Comparison of ENCODE assay signal across 8 cellular contexts in genomic region chr4:38759077-38759789, GRCh38. TPM values are rescaled to one million over a fixed set of nuclear protein-coding genes. Genes with fewer than 3 reads are reported as not detected.
DNase-seq lines count a peak whose midpoint lies in the region; ATAC-seq, FAIRE-seq and TF ChIP-seq lines count a peak whose summit lies in the region.

No MANE protein-coding gene starts in this region.

- H2BK15ac ChIP-seq in H1 (ENCODE audit: low read length): no peak overlapping the region

- H2AK5ac ChIP-seq in H1 (ENCODE audit: low read depth, low read length): no peak overlapping the region

- 31% methylated on average over 8 of the region's 8 CpGs; no CpG with 5 or more reads in 1 of the 2 experiments for WGBS in H1 (ENCODE audit: extremely low coverage in 1 of 2, insufficient coverage in 1 of 2, insufficient read length in 1 of 2, insufficient replicate concordance in 2 of 2, low coverage in 1 of 2, low lambda C conversion rate in 2 of 2, missing lambda C conversion rate in 1 of 2), 2 experiments

- TF ChIP-seq RAD21 in H1 (IDR thresholded peaks at IDR 0.05 in 1 of 2, conservative IDR thresholded peaks at IDR 0.05 in 1 of 2; ENCODE audit: low read depth in 2 of 2, low read length in 2 of 2): peak; percentile 84 to 87

- H2BK12ac ChIP-seq in H1 (ENCODE audit: low read depth, low read length): no peak overlapping the region

- TF ChIP-seq CTCF in H1 (IDR thresholded peaks at IDR 0.05; ENCODE audit: control extremely low read depth in 1 of 3, insufficient read depth in 1 of 3, low read depth in 1 of 3, low read length in 3 of 3): peak; percentile 49 to 74 (median 70)

- no peaks in the 10 kb centered on the region for H3K9me3 Mint-ChIP-seq in activated CD8-positive, alpha-beta T cell treated with anti-CD3 and anti-CD28 coated beads, Interleukin-2, amount 10 ng/mL, durations not matched to agents 7 days and 5 days (ENCODE audit: insufficient read depth)

- H3K4me1 Mint-ChIP-seq in activated CD8-positive, alpha-beta T cell treated with anti-CD3 and anti-CD28 coated beads, Interleukin-2, amount 10 ng/mL, durations not matched to agents 7 days and 5 days (ENCODE audit: low read depth): peaks cover 25% of the 10 kb centered on the region

- no peak overlapping the region for H3K4me2 ChIP-seq in H1 (ENCODE audit: insufficient read depth in 1 of 2, low read depth in 2 of 2, low read length in 2 of 2)

- peaks cover 3% of the 10 kb centered on the region; the same call in 1 of the 2 replicates for H3K23me2 ChIP-seq in H1 (ENCODE audit: low read depth, low read length)

- no peak overlapping the region for H4K91ac ChIP-seq in H1 (replicated peaks; ENCODE audit: insufficient read length, low read length)

- no peak overlapping the region for H2BK20ac ChIP-seq in H1 (ENCODE audit: low read length)

- no peaks in the 10 kb centered on the region for H3K9me3 ChIP-seq in H1 (ENCODE audit: insufficient read depth in 2 of 2, low read depth in 1 of 2, low read length in 1 of 2)

- H3K14ac ChIP-seq in H1 (ENCODE audit: insufficient read length): no peak overlapping the region

- H3K4ac ChIP-seq in H1 (replicated peaks; ENCODE audit: insufficient read length, low read depth, low read length): no peak overlapping the region

- H4K8ac ChIP-seq in H1 (ENCODE audit: extremely low read depth, insufficient read depth, low read length): no peak overlapping the region

- no peak overlapping the region for H3K9ac ChIP-seq in H1 (replicated peaks in 1 of 4; ENCODE audit: extremely low read depth in 1 of 4, low read depth in 3 of 4, low read length in 3 of 4)

- FAIRE-seq in H1 (lab: Jason Lieb, UNC): peak; percentile 63

- no peak overlapping the region for H3K4me3 Mint-ChIP-seq in activated CD8-positive, alpha-beta T cell treated with anti-CD3 and anti-CD28 coated beads, Interleukin-2, amount 10 ng/mL, durations not matched to agents 7 days and 5 days

- H4K20me1 ChIP-seq in H1 (replicated peaks in 1 of 2; ENCODE audit: control insufficient read depth in 1 of 2, insufficient read depth in 2 of 2, low read length in 2 of 2): peaks cover 0 to 2% of the 10 kb centered on the region in 2 experiments

- no peaks in the 10 kb centered on the region for H3K36me3 Mint-ChIP-seq in activated CD8-positive, alpha-beta T cell treated with anti-CD3 and anti-CD28 coated beads, Interleukin-2, amount 10 ng/mL, durations not matched to agents 7 days and 5 days (ENCODE audit: low read depth)

- no peak overlapping the region for H2BK120ac ChIP-seq in H1 (replicated peaks; ENCODE audit: low read depth, low read length)

- DNase-seq in NCI-H1105 treated with DMSO at 0.1 percent for 48 hours (lab: John Stamatoyannopoulos, UW): peak; percentile 6
- no peak for DNase-seq in NCI-H1105 (lab: John Stamatoyannopoulos, UW)
- DNase-seq in NCI-H748 (lab: John Stamatoyannopoulos, UW; ENCODE audit: unreplicated experiment): peak; percentile 18
- DNase-seq in activated CD8-positive, alpha-beta T cell treated with anti-CD3 and anti-CD28 coated beads, Interleukin-2, amount 10 ng/mL, durations not matched to agents 7 days and 5 days: peak; percentile 77
- peak; percentile 15 to 79 for DNase-seq in H1 (ENCODE audit: low read depth in 1 of 2, low spot score in 2 of 2)
- DNase-seq in medulla oblongata (ENCODE audit: extremely low spot score): peak; percentile 99
- peak; percentile 41 for DNase-seq in stimulated activated CD8-positive, alpha-beta memory T cell treated with anti-CD3 and anti-CD28 coated beads, Interleukin-15, amount 100 ng/mL, for 1 hour (ENCODE audit: low read depth)

- no peak overlapping the region for H3K56ac ChIP-seq in H1 (replicated peaks; ENCODE audit: insufficient read length, low read depth, low read length)

- peak; percentile 86 for ATAC-seq in activated CD8-positive, alpha-beta T cell treated with anti-CD3 and anti-CD28 coated beads, Interleukin-2, amount 10 ng/mL, durations not matched to agents 7 days and 5 days
- no peak for ATAC-seq in HG03095 (IDR thresholded peaks at IDR 0.05; ENCODE audit: unreplicated experiment)

- H3K4me3 ChIP-seq in H1 (ENCODE audit: extremely low read depth in 1 of 4, insufficient read depth in 2 of 4, low read depth in 3 of 4, low read length in 4 of 4): no peak overlapping the region

- no peaks in the 10 kb centered on the region for H3K79me1 ChIP-seq in H1 (ENCODE audit: low read depth, low read length)

- no peak for TF ChIP-seq EP300 in H1 (IDR thresholded peaks at IDR 0.05; ENCODE audit: borderline replicate concordance in 1 of 2, low read depth in 2 of 2, low read length in 2 of 2)

- H3K27ac ChIP-seq in H1 (ENCODE audit: low read depth, low read length): no peak overlapping the region

- no peak overlapping the region for H3K23ac ChIP-seq in H1 (ENCODE audit: insufficient read length)

- no peaks in the 10 kb centered on the region for H3K79me2 ChIP-seq in H1 (ENCODE audit: control insufficient read depth in 1 of 2, insufficient read depth in 2 of 2, low read length in 2 of 2)

- no peak overlapping the region for H3K27ac Mint-ChIP-seq in activated CD8-positive, alpha-beta T cell treated with anti-CD3 and anti-CD28 coated beads, Interleukin-2, amount 10 ng/mL, durations not matched to agents 7 days and 5 days

- CTCF ChIA-PET in activated CD8-positive, alpha-beta T cell treated with anti-CD3 and anti-CD28 coated beads, Interleukin-2, amount 10 ng/mL, durations not matched to agents 7 days and 5 days (lab: Charles Lee): interaction anchor here (0.7 to 8.5 kb wide), 40 partner anchors 10 to 690 kb away, joined by 3 to 99 read pairs (median 5); partner anchors contain the start of genes TLR1, TLR10 and TLR6
- CTCF ChIA-PET in H1 (lab: Charles Lee; ENCODE audit: partially characterized antibody): interaction anchor here (0.6 to 7.4 kb wide), 60 partner anchors 8 to 1197 kb away, joined by 3 to 136 read pairs (median 4); partner anchors contain the start of genes TLR1, TLR10 and TLR6

- H3K36me3 ChIP-seq in H1 (ENCODE audit: control insufficient read depth in 2 of 4, insufficient read depth in 4 of 4, low read length in 3 of 4): no peaks in the 10 kb centered on the region

- no peaks in the 10 kb centered on the region for H3K27me3 Mint-ChIP-seq in activated CD8-positive, alpha-beta T cell treated with anti-CD3 and anti-CD28 coated beads, Interleukin-2, amount 10 ng/mL, durations not matched to agents 7 days and 5 days (ENCODE audit: low read depth)

- H4K5ac ChIP-seq in H1 (ENCODE audit: insufficient read length, low read depth, low read length): no peak overlapping the region

- H3K4me1 ChIP-seq in H1 (replicated peaks in 1 of 4; ENCODE audit: control insufficient read depth in 3 of 4, insufficient read depth in 4 of 4, low read length in 3 of 4): no peaks in the 10 kb centered on the region

- no peak overlapping the region for H3K18ac ChIP-seq in H1 (ENCODE audit: extremely low read depth, low read length)

- no peak for TF ChIP-seq POLR2A in H1 (IDR thresholded peaks at IDR 0.05; ENCODE audit: control extremely low read depth in 1 of 2, low read depth in 2 of 2, low read length in 2 of 2)

- no peaks in the 10 kb centered on the region for H3K27me3 ChIP-seq in H1 (replicated peaks in 1 of 4; ENCODE audit: control insufficient read depth in 3 of 4, extremely low read depth in 1 of 4, insufficient read depth in 3 of 4, low read length in 3 of 4)

- POLR2A ChIA-PET in activated CD8-positive, alpha-beta T cell treated with anti-CD3 and anti-CD28 coated beads, Interleukin-2, amount 10 ng/mL, durations not matched to agents 7 days and 5 days (lab: Charles Lee): interaction anchor here (0.7 to 1.5 kb wide), 4 partner anchors 23 to 97 kb away, joined by 3 to 6 read pairs (median 4); partner anchors contain the start of genes TLR10 and TLR6
- POLR2A ChIA-PET in H1 (lab: Charles Lee; ENCODE audit: partially characterized antibody): interaction anchor here (1.2 kb wide), 1 partner anchor 102 kb away, joined by 5 read pairs; no protein-coding TSS in a partner anchor

- no peak overlapping the region for H2BK5ac ChIP-seq in H1 (ENCODE audit: low read depth, low read length)

- H2AFZ ChIP-seq in H1 (ENCODE audit: low read length): peak overlapping the region; percentile 50

TF ChIP-seq in H1, 55 proteins besides CTCF, POLR2A, EP300 and RAD21 (continues in another document):
- TF ChIP-seq HDAC2 (IDR thresholded peaks at IDR 0.05; ENCODE audit: borderline replicate concordance in 1 of 2, low read depth in 2 of 2, low read length in 2 of 2) (no peak), JUND (IDR thresholded peaks at IDR 0.05; ENCODE audit: low read length) (no peak)

RNA-seq across cellular contexts. Expression of gene TLR10, which starts 23.6 kb away (rescaled TPM):
- under 1 TPM in 1 of 2 experiments, not detected in 1; 0.08 TPM for total RNA-seq in activated CD8-positive, alpha-beta T cell treated with anti-CD3 and anti-CD28 coated beads, Interleukin-2, amount 10 ng/mL, durations not matched to agents 7 days and 5 days
- not detected in 2 replicates for total RNA-seq in H1 (2021; fragmentation: NEBNext Ultra II Directional; extraction: Animal tissue kit (Norgen Biotek cat#: 25700))
- not detected in 2 replicates for polyA plus RNA-seq in H1 (2011; rRNA removed)
- polyA plus RNA-seq in H1 (2011; cell fraction: cytosol; rRNA removed): 0.10 TPM
- not detected for polyA plus RNA-seq in H1 (2011; cell fraction: nucleus; rRNA removed)
- polyA plus RNA-seq in H1 (2012, experiment 1 of 2): not detected in 4 replicates
- not detected for polyA plus RNA-seq in H1 (2012, experiment 2 of 2)
- polyA plus RNA-seq in H1 (2013, experiment 1 of 2): not detected
- not detected for polyA plus RNA-seq in H1 (2013, experiment 2 of 2)
- polyA minus RNA-seq in H1 (2011; rRNA and poly(A)+ RNA removed): not detected in 2 replicates
- not detected for polyA minus RNA-seq in H1 (2011; cell fraction: cytosol; rRNA and poly(A)+ RNA removed)
- not detected for polyA minus RNA-seq in H1 (2011; cell fraction: nucleus; rRNA and poly(A)+ RNA removed)

RNA-seq across cellular contexts. Expression of gene TLR1, which starts 45.4 kb away (rescaled TPM):
- 1 to 10 TPM; 8.1 to 9.6 TPM for total RNA-seq in activated CD8-positive, alpha-beta T cell treated with anti-CD3 and anti-CD28 coated beads, Interleukin-2, amount 10 ng/mL, durations not matched to agents 7 days and 5 days
- total RNA-seq in H1 (2021; fragmentation: NEBNext Ultra II Directional; extraction: Animal tissue kit (Norgen Biotek cat#: 25700)): not detected in 2 replicates
- not detected in 2 replicates for polyA plus RNA-seq in H1 (2011; rRNA removed)
- not detected for polyA plus RNA-seq in H1 (2011; cell fraction: cytosol; rRNA removed)
- not detected for polyA plus RNA-seq in H1 (2011; cell fraction: nucleus; rRNA removed)
- not detected in 4 replicates for polyA plus RNA-seq in H1 (2012, experiment 1 of 2)
- polyA plus RNA-seq in H1 (2012, experiment 2 of 2): not detected
- not detected for polyA plus RNA-seq in H1 (2013, experiment 1 of 2)
- not detected for polyA plus RNA-seq in H1 (2013, experiment 2 of 2)
- not detected in 2 replicates for polyA minus RNA-seq in H1 (2011; rRNA and poly(A)+ RNA removed)
- polyA minus RNA-seq in H1 (2011; cell fraction: cytosol; rRNA and poly(A)+ RNA removed): not detected
- not detected for polyA minus RNA-seq in H1 (2011; cell fraction: nucleus; rRNA and poly(A)+ RNA removed)
